27 cellular contexts compared by ENCODE assay signal in genomic region chr19:33391631-33392249, GRCh38. TPM values are rescaled to one million over a fixed set of nuclear protein-coding genes. Genes with fewer than 3 reads are reported as not detected.
DNase-seq lines count a peak whose midpoint lies in the region; ATAC-seq and TF ChIP-seq lines count a peak whose summit lies in the region.
"Had no signal": no experiment of that assay in that cellular context is flagged by ENCODE, and none has a peak within 500 bp of the region (broad histone marks: within the 10 kb centered on the region; RNA-seq: fewer than 3 reads in every experiment).

No MANE protein-coding gene starts in this region.

- H3K9me3 ChIP-seq in mammary epithelial cell (replicated peaks; ENCODE audit: insufficient read depth, low read length) (no peaks in the 10 kb centered on the region), Peyer's patch (no peaks in the 10 kb centered on the region), spleen (no peaks in the 10 kb centered on the region)
- H3K9me3 ChIP-seq: body of pancreas, gastrocnemius medialis, sigmoid colon had no signal

- CTCF ChIA-PET in MCF 10A (lab: Yijun Ruan, JAX), result interaction anchor here (0.9 to 5.8 kb wide), 4 partner anchors 10 to 157 kb away, joined by 3 to 33 read pairs (median 5); no protein-coding TSS in a partner anchor
- CTCF ChIA-PET in mammary epithelial cell (lab: Charles Lee; ENCODE audit: low non-redundant PET), result no interaction called here

- H3K36me3 Mint-ChIP-seq in MCF 10A (ENCODE audit: insufficient read depth, unreplicated experiment), result peaks cover 6% of the 10 kb centered on the region
- H3K36me3 Mint-ChIP-seq: activated CD8-positive, alpha-beta memory T cell treated with anti-CD3 and anti-CD28 coated beads, Interleukin-2, amount 10 ng/mL, durations not matched to agents 7 days and 5 days had no signal

- H3K27ac Mint-ChIP-seq in MCF 10A (ENCODE audit: low read depth, unreplicated experiment), result no peak overlapping the region
- H3K27ac Mint-ChIP-seq: activated B cell treated with CpG ODN at 0.5 μM for 24 hours; activated CD8-positive, alpha-beta memory T cell treated with anti-CD3 and anti-CD28 coated beads, Interleukin-2, amount 10 ng/mL, durations not matched to agents 7 days and 5 days; B cell; GM23338; progenitor cell of endocrine pancreas had no signal

- H3K4me1 ChIP-seq in mammary epithelial cell (ENCODE audit: insufficient read depth, low read length) (peaks cover 33% of the 10 kb centered on the region), Peyer's patch (peaks cover 0 to 85% (median 11%) of the 10 kb centered on the region in 4 donors), spleen (peaks cover 13 to 82% (median 43%) of the 10 kb centered on the region in 6 donors)

- no peaks in the 10 kb centered on the region for H3K27me3 Mint-ChIP-seq in MCF 10A (ENCODE audit: insufficient read depth, unreplicated experiment)
- H3K27me3 Mint-ChIP-seq: activated B cell treated with CpG ODN at 0.5 μM for 24 hours; activated CD8-positive, alpha-beta memory T cell treated with anti-CD3 and anti-CD28 coated beads, Interleukin-2, amount 10 ng/mL, durations not matched to agents 7 days and 5 days; B cell; progenitor cell of endocrine pancreas had no signal

- no peaks in the 10 kb centered on the region for H3K9me3 Mint-ChIP-seq in MCF 10A (ENCODE audit: unreplicated experiment)
- H3K9me3 Mint-ChIP-seq: activated B cell treated with CpG ODN at 0.5 μM for 24 hours, GM23338 had no signal

- BruUV-seq in MCF 10A (replicated peaks; lab: Mats Ljungman, UMichigan) (no TSS peak), mammary epithelial cell (replicated peaks; lab: Mats Ljungman, UMichigan) (no TSS peak)

- no peak overlapping the region for H3K27ac ChIP-seq in mammary epithelial cell (ENCODE audit: insufficient read depth, low read depth, low read length)
- peak overlapping the region in 2 of 4 donors; percentile 38 to 63 for H3K27ac ChIP-seq in Peyer's patch
- no peak overlapping the region for H3K27ac ChIP-seq in spleen

- dilution Hi-C loops in mammary epithelial cell (cut with HindIII; ENCODE audit: low sequenced_read_pairs), result no loop called here

- H3K4me3 ChIP-seq in mammary epithelial cell (replicated peaks in 1 of 3; ENCODE audit: insufficient read depth in 1 of 3, low read depth in 2 of 3, low read length in 3 of 3) (no peak overlapping the region), Peyer's patch (no peak overlapping the region), spleen (no peak overlapping the region)
- H3K4me3 ChIP-seq: body of pancreas, gastrocnemius medialis, GM23338, sigmoid colon had no signal

- H3K4me1 Mint-ChIP-seq in MCF 10A (ENCODE audit: insufficient read depth, unreplicated experiment), result peaks cover 17% of the 10 kb centered on the region
- H3K4me1 Mint-ChIP-seq: activated B cell treated with CpG ODN at 0.5 μM for 24 hours; activated CD8-positive, alpha-beta memory T cell treated with anti-CD3 and anti-CD28 coated beads, Interleukin-2, amount 10 ng/mL, durations not matched to agents 7 days and 5 days; B cell had no signal

- H3K4me2 ChIP-seq in mammary epithelial cell (ENCODE audit: insufficient read depth, low read depth, low read length), result no peak overlapping the region
- H3K4me2 ChIP-seq: GM23338 had no signal

- H3K9ac ChIP-seq in mammary epithelial cell (ENCODE audit: insufficient read depth, low read length), result no peak overlapping the region

- 90% methylated on average over 7 of the region's 12 CpGs for WGBS in mammary epithelial cell (ENCODE audit: low coverage, missing lambda C conversion rate)
- WGBS in spleen, 5 donors, result 89 to 93% (median 90%) methylated on average over 10 to 12 of the region's 12 CpGs

- TF ChIP-seq POLR2A in Peyer's patch (IDR thresholded peaks at IDR 0.05) (no peak), GM18505 (IDR thresholded peaks at IDR 0.05; ENCODE audit: borderline replicate concordance, extremely low read depth, insufficient read depth, insufficient read length) (no peak), spleen (IDR thresholded peaks at IDR 0.05) (no peak)

- TF ChIP-seq CTCF in MCF 10A (IDR thresholded peaks at IDR 0.05; ENCODE audit: unreplicated experiment) (no peak), mammary epithelial cell (conservative IDR thresholded peaks at IDR 0.05 in 1 of 2, IDR thresholded peaks at IDR 0.05 in 1 of 2; ENCODE audit: extremely low read depth in 1 of 2, insufficient read depth in 1 of 2, low read depth in 1 of 2, low read length in 2 of 2) (no peak), Peyer's patch (IDR thresholded peaks at IDR 0.05) (no peak), spleen (IDR thresholded peaks at IDR 0.05 in 8 of 11, conservative IDR thresholded peaks at IDR 0.05 in 3 of 11) (no peak)

- H3K36me3 ChIP-seq in mammary epithelial cell (ENCODE audit: insufficient read depth, low read length) (no peaks in the 10 kb centered on the region), Peyer's patch (peaks cover 0 to 13% (median 0%) of the 10 kb centered on the region in 3 donors), spleen (peaks cover 0 to 46% (median 10%) of the 10 kb centered on the region in 6 donors)
- H3K36me3 ChIP-seq: gastrocnemius medialis had no signal

- ATAC-seq in left lobe of liver (peak; percentile 21), sciatic nerve (no peak), GM18505 (IDR thresholded peaks at IDR 0.05; ENCODE audit: unreplicated experiment) (no peak)
- ATAC-seq: activated CD8-positive, alpha-beta memory T cell treated with anti-CD3 and anti-CD28 coated beads, Interleukin-2, amount 10 ng/mL, durations not matched to agents 7 days and 5 days; gastrocnemius medialis; GM23338 had no signal

- no peaks in the 10 kb centered on the region for H4K20me1 ChIP-seq in mammary epithelial cell (ENCODE audit: insufficient read depth, low read length)

- H2AFZ ChIP-seq in mammary epithelial cell (ENCODE audit: low read depth, low read length), result no peak overlapping the region
- H2AFZ ChIP-seq: GM23338 had no signal

- H3K4me3 Mint-ChIP-seq in MCF 10A (ENCODE audit: unreplicated experiment), result no peak overlapping the region
- H3K4me3 Mint-ChIP-seq: activated B cell treated with CpG ODN at 0.5 μM for 24 hours; activated CD8-positive, alpha-beta memory T cell treated with anti-CD3 and anti-CD28 coated beads, Interleukin-2, amount 10 ng/mL, durations not matched to agents 7 days and 5 days; B cell; GM23338 had no signal

- in situ Hi-C loops in mammary epithelial cell (cut with MboI; ENCODE audit: low sequenced_read_pairs in 2 of 2), result no loop called here

- H3K79me2 ChIP-seq in mammary epithelial cell (ENCODE audit: insufficient read depth, low read length), result peaks cover 20% of the 10 kb centered on the region

- H3K27me3 ChIP-seq in mammary epithelial cell (ENCODE audit: insufficient read depth, low read length), result no peaks in the 10 kb centered on the region
- no peaks in the 10 kb centered on the region for H3K27me3 ChIP-seq in Peyer's patch
- no peaks in the 10 kb centered on the region for H3K27me3 ChIP-seq in spleen (replicated peaks in 1 of 7)
- H3K27me3 ChIP-seq: body of pancreas, gastrocnemius medialis, sigmoid colon had no signal

- intact Hi-C loops in MCF 10A (cut with micrococcal nuclease) (loop anchor here (5.0 kb wide), 1 partner anchor 89 kb away; the partner anchor contains the start of gene CEBPA), mammary epithelial cell (cut with micrococcal nuclease) (no loop called here), sciatic nerve (cut with DNase I) (loop anchor here (2.0 kb wide), 1 partner anchor 17 kb away; no protein-coding TSS in a partner anchor), spleen (cut with DNase I; ENCODE audit: low total_unique reads) (no loop called here)

- peak; percentile 5 for DNase-seq in MCF 10A (ENCODE audit: unreplicated experiment)
- DNase-seq in mammary epithelial cell, result no peak
- peak in 2 of 3 donors; percentile 44 to 54 for DNase-seq in Peyer's patch
- peak; percentile 86 for DNase-seq in left lobe of liver (ENCODE audit: low spot score)
- DNase-seq in sciatic nerve (ENCODE audit: low spot score), result peak; percentile 56
- no peak for DNase-seq in C1 segment of cervical spinal cord (lab: John Stamatoyannopoulos, UW)
- no peak for DNase-seq in spleen
- DNase-seq: activated B cell treated with CpG ODN at 0.5 μM for 24 hours; activated CD4-positive, alpha-beta T cell treated with anti-CD3 and anti-CD28 coated beads, Interleukin-2, amount 50 U/mL, for 1 hour; activated CD8-positive, alpha-beta memory T cell treated with anti-CD3 and anti-CD28 coated beads, Interleukin-2, amount 10 ng/mL, durations not matched to agents 7 days and 5 days; activated naive CD4-positive, alpha-beta T cell treated with Interleukin-2 at 50 U/mL for 16 hours; activated T-cell treated with anti-CD3 and anti-CD28 coated beads, Interleukin-2, amount 50 U/mL, for 48 hours; gastrocnemius medialis; IMR-90; kidney glomerular epithelial cell; mesenchymal stem cell; NCI-H2107; NCI-H748 treated with DMSO at 0.1 percent for 48 hours; stimulated activated CD4-positive, alpha-beta T cell treated with anti-CD3 and anti-CD28 coated beads, Interleukin-15, amount 100 ng/mL, for 24 hours; stimulated activated CD4-positive, alpha-beta T cell treated with anti-CD3 and anti-CD28 coated beads, Interleukin-4, amount 100 ng/mL, for 4 hours; trophoblast cell had no signal

- POLR2A ChIA-PET in MCF 10A (lab: Yijun Ruan, JAX), result interaction anchor here (1.0 to 1.3 kb wide), 4 partner anchors 11 to 18 kb away, joined by 3 to 4 read pairs (median 4); no protein-coding TSS in a partner anchor

RNA-seq across cellular contexts. Expression of gene CEBPG, which starts 18.2 kb away (rescaled TPM):
- total RNA-seq in MCF 10A (2022) (78.5 and 91.3 TPM in 2 replicates), mammary epithelial cell (10 to 100 TPM; 39.5 to 50.0 TPM), Peyer's patch (10 to 100 TPM; 33.0 to 75.5 (median 50.5) TPM), left lobe of liver (15.5 TPM), sciatic nerve (21.2 TPM), spleen (10 to 100 TPM; 14.2 to 21.1 (median 16.5) TPM)
- polyA plus RNA-seq in mammary epithelial cell (18.8 TPM), spleen (10 to 100 TPM in 1 of 3 donors, 1 to 10 TPM in 2; 9.3 to 15.6 (median 9.9) TPM)
- 7.5 TPM for polyA minus RNA-seq in mammary epithelial cell

Comparison
In these comparisons a context has a peak if more than half of its experiments do, and no peak if none do; other contexts are left out.
1. DNase-seq: peak in MCF 10A (single experiment), Peyer's patch (2 of 3), left lobe of liver (single experiment) and sciatic nerve (single experiment); none in mammary epithelial cell (single experiment), C1 segment of cervical spinal cord (0 of 14) and spleen (single experiment).
2. intact Hi-C loops: an anchor here in MCF 10A (5.0 kb wide) and sciatic nerve (2.0 kb wide); none called in mammary epithelial cell and spleen.